ENCODE assay signal across 1 cellular context in genomic region chr10:6047326-6047611, GRCh38.
TF ChIP-seq lines count a peak whose summit lies in the region.

No MANE protein-coding gene starts in this region.

TF ChIP-seq in H1, 55 proteins besides CTCF, POLR2A, EP300 and RAD21:
- TF ChIP-seq POU5F1 (IDR thresholded peaks at IDR 0.05; ENCODE audit: low read depth, low read length) (no peak), SRF (IDR thresholded peaks at IDR 0.05; ENCODE audit: low read depth, low read length) (no peak), ZNF274 (IDR thresholded peaks at IDR 0.05; ENCODE audit: borderline replicate concordance, extremely low read depth, low read length) (no peak), CHD2 (IDR thresholded peaks at IDR 0.05; ENCODE audit: low read length) (no peak), CBX8 (IDR thresholded peaks at IDR 0.05; ENCODE audit: borderline replicate concordance, low read depth, low read length) (no peak), BRCA1 (IDR thresholded peaks at IDR 0.05; ENCODE audit: low read depth, low read length) (no peak), SIRT6 (IDR thresholded peaks at IDR 0.05; ENCODE audit: low read length) (no peak), SIX5 (IDR thresholded peaks at IDR 0.05; ENCODE audit: low read depth, low read length) (no peak)
- TF ChIP-seq, protein P1, sequence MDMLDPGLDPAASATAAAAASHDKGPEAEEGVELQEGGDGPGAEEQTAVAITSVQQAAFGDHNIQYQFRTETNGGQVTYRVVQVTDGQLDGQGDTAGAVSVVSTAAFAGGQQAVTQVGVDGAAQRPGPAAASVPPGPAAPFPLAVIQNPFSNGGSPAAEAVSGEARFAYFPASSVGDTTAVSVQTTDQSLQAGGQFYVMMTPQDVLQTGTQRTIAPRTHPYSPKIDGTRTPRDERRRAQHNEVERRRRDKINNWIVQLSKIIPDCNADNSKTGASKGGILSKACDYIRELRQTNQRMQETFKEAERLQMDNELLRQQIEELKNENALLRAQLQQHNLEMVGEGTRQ (IDR thresholded peaks at IDR 0.05; ENCODE audit: low read length): no peak
